Comparison of ENCODE assay signal across 13 cellular contexts in the genomic region with DNA sequence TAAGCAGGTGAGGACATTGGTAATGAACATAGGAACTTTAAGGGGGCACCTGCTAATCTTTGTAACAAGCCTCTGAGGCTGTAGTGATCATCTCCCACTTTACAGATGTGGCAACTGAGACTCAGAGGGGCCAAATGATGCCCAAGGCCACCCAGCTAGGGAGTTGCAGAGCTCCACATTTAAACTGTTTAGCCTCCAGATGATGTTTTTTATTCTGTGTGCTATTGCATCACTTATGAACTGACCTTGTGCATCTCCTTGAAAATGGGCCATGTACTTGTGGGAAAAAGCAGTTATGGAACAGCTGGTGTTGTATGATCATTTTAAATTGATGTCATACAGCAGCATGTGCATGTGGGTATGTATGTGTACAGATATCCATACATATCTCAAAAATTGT. TPM values are rescaled to one million over a fixed set of nuclear protein-coding genes. Genes with fewer than 3 reads are reported as not detected.
A peak's percentile ranks its signal among the peaks of the same experiment; 100 is the strongest.
DNase-seq lines count a peak whose midpoint lies in the region; ATAC-seq and TF ChIP-seq lines count a peak whose summit lies in the region.
"Had no signal": no experiment of that assay in that cellular context is flagged by ENCODE, and none has a peak within 500 bp of the region (broad histone marks: within the 10 kb centered on the region; RNA-seq: fewer than 3 reads in every experiment).

No MANE protein-coding gene starts in this region.

- H3K27me3 Mint-ChIP-seq in T-cell (no peaks in the 10 kb centered on the region), GM23338 (ENCODE audit: insufficient read depth, low read depth, poor library complexity) (peaks cover 5% of the 10 kb centered on the region)
- H3K27me3 Mint-ChIP-seq: dendritic cell treated with granulocyte-macrophage colony-stimulating factor and Interleukin-4, amounts not matched to agents 40 ng/mL and 50 ng/mL, for 4 days had no signal

- H3K36me3 ChIP-seq in heart right ventricle (peaks cover 0 to 70% (median 21%) of the 10 kb centered on the region in 9 donors), thyroid gland (peaks cover 14 to 16% of the 10 kb centered on the region in 2 donors), GM23338 (ENCODE audit: insufficient read depth) (no peaks in the 10 kb centered on the region)

- H3K9me2 ChIP-seq in GM23338 (ENCODE audit: insufficient read depth): no peaks in the 10 kb centered on the region

- H3K4me3 ChIP-seq in heart right ventricle (no peak overlapping the region), fibroblast of pulmonary artery (replicated peaks; ENCODE audit: low read depth, low read length) (no peak overlapping the region), thyroid gland (replicated peaks in 1 of 3) (no peak overlapping the region), GM23338 (no peak overlapping the region)
- H3K4me3 ChIP-seq: mucosa of descending colon had no signal

- H3F3A ChIP-seq in GM23338 (replicated peaks; ENCODE audit: low read depth): 0 out of 2 replicates have a peak, but pooled peaks cover 4% of the 10 kb centered on the region

- H3K79me2 ChIP-seq in GM23338 (replicated peaks; ENCODE audit: insufficient read depth): no peaks in the 10 kb centered on the region

- H3K4me1 Mint-ChIP-seq in T-cell: peaks cover 39 to 49% (median 45%) of the 10 kb centered on the region in 3 donors
- H3K4me1 Mint-ChIP-seq in GM23338: peaks cover 21% of the 10 kb centered on the region

- H3K9me3 ChIP-seq in heart right ventricle (no peaks in the 10 kb centered on the region), thyroid gland (no peaks in the 10 kb centered on the region)
- H3K9me3 ChIP-seq: mucosa of descending colon had no signal

- TF ChIP-seq POLR2A in thyroid gland (IDR thresholded peaks at IDR 0.05): no peak

- no peak overlapping the region for H2AFZ ChIP-seq in GM23338

- intact Hi-C loops in heart right ventricle (cut with DNase I): loop anchor here in 1 of 10 donors (5.0 kb wide), 1 partner anchor 40 kb away; a partner anchor contains a TSS
- intact Hi-C loops in left ventricle myocardium superior (cut with micrococcal nuclease): loop anchor here (10.0 kb wide), 1 partner anchor 68 kb away; no protein-coding TSS in a partner anchor
- intact Hi-C loops in thyroid gland (cut with DNase I): no loop called here

- H3K4me1 ChIP-seq in heart right ventricle: peaks cover 15 to 54% (median 49%) of the 10 kb centered on the region in 9 donors
- H3K4me1 ChIP-seq in thyroid gland: peaks cover 43 to 44% of the 10 kb centered on the region in 2 donors
- H3K4me1 ChIP-seq in GM23338 (ENCODE audit: insufficient read depth): no peaks in the 10 kb centered on the region; the same call in none of the 2 replicates

- no peaks in the 10 kb centered on the region for H3K27me3 ChIP-seq in heart right ventricle
- no peaks in the 10 kb centered on the region for H3K27me3 ChIP-seq in thyroid gland
- no peaks in the 10 kb centered on the region for H3K27me3 ChIP-seq in GM23338 (ENCODE audit: insufficient read depth)

- ATAC-seq in heart right ventricle: no peak
- ATAC-seq in left ventricle myocardium superior: no peak
- no peak for ATAC-seq in T-cell (replicated peaks in 1 of 4)
- no peak for ATAC-seq in GM23338
- ATAC-seq: mucosa of descending colon had no signal

- H3K9me3 Mint-ChIP-seq in T-cell: no peaks in the 10 kb centered on the region
- H3K9me3 Mint-ChIP-seq in GM23338: no peaks in the 10 kb centered on the region
- H3K9me3 Mint-ChIP-seq: dendritic cell treated with granulocyte-macrophage colony-stimulating factor and Interleukin-4, amounts not matched to agents 40 ng/mL and 50 ng/mL, for 4 days; H9 had no signal

- no peak for TF ChIP-seq CTCF in heart right ventricle (IDR thresholded peaks at IDR 0.05)
- TF ChIP-seq CTCF in fibroblast of pulmonary artery (IDR thresholded peaks at IDR 0.05; ENCODE audit: low read length, missing control alignments): no peak
- no peak for TF ChIP-seq CTCF in thyroid gland (IDR thresholded peaks at IDR 0.05)
- TF ChIP-seq CTCF in GM23338 (conservative IDR thresholded peaks at IDR 0.05; ENCODE audit: low read depth in 2 of 2): no peak

- H3K27ac Mint-ChIP-seq in T-cell: peak overlapping the region; percentile 71 to 89
- H3K27ac Mint-ChIP-seq in GM23338: no peak overlapping the region
- H3K27ac Mint-ChIP-seq: dendritic cell treated with granulocyte-macrophage colony-stimulating factor and Interleukin-4, amounts not matched to agents 40 ng/mL and 50 ng/mL, for 4 days had no signal

- H3K4me2 ChIP-seq in GM23338: no peak overlapping the region

- H3K27ac ChIP-seq in heart right ventricle: peak overlapping the region in 6 of 10 donors; percentile 3 to 84 (median 66)
- H3K27ac ChIP-seq in thyroid gland: peak overlapping the region in 2 of 3 donors; percentile 74 to 76
- no peak overlapping the region for H3K27ac ChIP-seq in GM23338 (ENCODE audit: low read depth)

- DNase-seq in heart right ventricle (no peak), left ventricle myocardium superior (no peak), T-cell (no peak), fibroblast of pulmonary artery (ENCODE audit: low read depth) (peak; percentile 65), thyroid gland (no peak), DMS79 (lab: John Stamatoyannopoulos, UW) (no peak), GM23338 (ENCODE audit: low spot score) (no peak), SHP77 treated with DMSO at 0.1 percent for 48 hours (lab: John Stamatoyannopoulos, UW) (no peak)
- DNase-seq: activated naive CD4-positive, alpha-beta T cell; H9; NCI-H345 had no signal

- POLR2A ChIA-PET in T-cell (lab: Charles Lee): interaction anchor here in 1 of 2 donors (0.6 kb wide), 1 partner anchor 95 kb away, joined by 8 read pairs; no protein-coding TSS in a partner anchor

- H3K36me3 Mint-ChIP-seq in T-cell: peaks cover 19% of the 10 kb centered on the region
- H3K36me3 Mint-ChIP-seq in GM23338 (ENCODE audit: low read depth): peaks cover 7% of the 10 kb centered on the region; the same call in 2 of the 3 replicates

- H4K20me1 ChIP-seq in GM23338 (replicated peaks; ENCODE audit: insufficient read depth): no peaks in the 10 kb centered on the region

- CTCF ChIA-PET in T-cell (lab: Charles Lee): no interaction called here

- H3K4me3 Mint-ChIP-seq in T-cell: peak overlapping the region in 1 of 3 donors; percentile 59
- H3K4me3 Mint-ChIP-seq in GM23338: no peak overlapping the region
- H3K4me3 Mint-ChIP-seq: dendritic cell treated with granulocyte-macrophage colony-stimulating factor and Interleukin-4, amounts not matched to agents 40 ng/mL and 50 ng/mL, for 4 days; H9 had no signal

TF ChIP-seq in GM23338, 12 proteins besides CTCF, POLR2A, EP300 and RAD21 (continues in another document):
- TF ChIP-seq, protein P1, sequence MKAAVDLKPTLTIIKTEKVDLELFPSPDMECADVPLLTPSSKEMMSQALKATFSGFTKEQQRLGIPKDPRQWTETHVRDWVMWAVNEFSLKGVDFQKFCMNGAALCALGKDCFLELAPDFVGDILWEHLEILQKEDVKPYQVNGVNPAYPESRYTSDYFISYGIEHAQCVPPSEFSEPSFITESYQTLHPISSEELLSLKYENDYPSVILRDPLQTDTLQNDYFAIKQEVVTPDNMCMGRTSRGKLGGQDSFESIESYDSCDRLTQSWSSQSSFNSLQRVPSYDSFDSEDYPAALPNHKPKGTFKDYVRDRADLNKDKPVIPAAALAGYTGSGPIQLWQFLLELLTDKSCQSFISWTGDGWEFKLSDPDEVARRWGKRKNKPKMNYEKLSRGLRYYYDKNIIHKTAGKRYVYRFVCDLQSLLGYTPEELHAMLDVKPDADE (IDR thresholded peaks at IDR 0.05): no peak
- no peak for TF ChIP-seq ZNF114 (CRISPR knock-in tag; IDR thresholded peaks at IDR 0.05)
- no peak for TF ChIP-seq POLR2AphosphoS5 (IDR thresholded peaks at IDR 0.05; ENCODE audit: low read depth)
- TF ChIP-seq, protein P2, sequence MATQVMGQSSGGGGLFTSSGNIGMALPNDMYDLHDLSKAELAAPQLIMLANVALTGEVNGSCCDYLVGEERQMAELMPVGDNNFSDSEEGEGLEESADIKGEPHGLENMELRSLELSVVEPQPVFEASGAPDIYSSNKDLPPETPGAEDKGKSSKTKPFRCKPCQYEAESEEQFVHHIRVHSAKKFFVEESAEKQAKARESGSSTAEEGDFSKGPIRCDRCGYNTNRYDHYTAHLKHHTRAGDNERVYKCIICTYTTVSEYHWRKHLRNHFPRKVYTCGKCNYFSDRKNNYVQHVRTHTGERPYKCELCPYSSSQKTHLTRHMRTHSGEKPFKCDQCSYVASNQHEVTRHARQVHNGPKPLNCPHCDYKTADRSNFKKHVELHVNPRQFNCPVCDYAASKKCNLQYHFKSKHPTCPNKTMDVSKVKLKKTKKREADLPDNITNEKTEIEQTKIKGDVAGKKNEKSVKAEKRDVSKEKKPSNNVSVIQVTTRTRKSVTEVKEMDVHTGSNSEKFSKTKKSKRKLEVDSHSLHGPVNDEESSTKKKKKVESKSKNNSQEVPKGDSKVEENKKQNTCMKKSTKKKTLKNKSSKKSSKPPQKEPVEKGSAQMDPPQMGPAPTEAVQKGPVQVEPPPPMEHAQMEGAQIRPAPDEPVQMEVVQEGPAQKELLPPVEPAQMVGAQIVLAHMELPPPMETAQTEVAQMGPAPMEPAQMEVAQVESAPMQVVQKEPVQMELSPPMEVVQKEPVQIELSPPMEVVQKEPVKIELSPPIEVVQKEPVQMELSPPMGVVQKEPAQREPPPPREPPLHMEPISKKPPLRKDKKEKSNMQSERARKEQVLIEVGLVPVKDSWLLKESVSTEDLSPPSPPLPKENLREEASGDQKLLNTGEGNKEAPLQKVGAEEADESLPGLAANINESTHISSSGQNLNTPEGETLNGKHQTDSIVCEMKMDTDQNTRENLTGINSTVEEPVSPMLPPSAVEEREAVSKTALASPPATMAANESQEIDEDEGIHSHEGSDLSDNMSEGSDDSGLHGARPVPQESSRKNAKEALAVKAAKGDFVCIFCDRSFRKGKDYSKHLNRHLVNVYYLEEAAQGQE (IDR thresholded peaks at IDR 0.05; ENCODE audit: unreplicated experiment): no peak
- TF ChIP-seq NANOG (IDR thresholded peaks at IDR 0.05; ENCODE audit: borderline replicate concordance): no peak

RNA-seq across cellular contexts. Expression of a gene that starts 41.4 kb away (rescaled TPM):
- total RNA-seq in heart right ventricle: 100 to 1,000 TPM in 8 of 10 donors, 10 to 100 TPM in 2; 81.9 to 163 (median 127) TPM
- 100 to 1,000 TPM in 1 of 2 donors, 10 to 100 TPM in 1; 16.4 to 147 TPM for polyA plus RNA-seq in heart right ventricle
- total RNA-seq in left ventricle myocardium superior: 145 TPM
- total RNA-seq in T-cell: 10 to 100 TPM; 58.8 to 81.6 (median 73.5) TPM
- total RNA-seq in thyroid gland: 100 to 1,000 TPM in 2 of 4 donors, 10 to 100 TPM in 2; 58.3 to 135 (median 109) TPM
- 12.2 and 14.4 TPM in 2 replicates for total RNA-seq in GM23338 (2014; rRNA removed; shearing (Covaris generic))
- 11.2 and 16.2 TPM in 2 replicates for polyA plus RNA-seq in GM23338 (2016; fragmentation: Nextera tagmentation; extraction: Ambion mirVana)
